ENCODE assay signal across 8 cellular contexts in the genomic region with DNA sequence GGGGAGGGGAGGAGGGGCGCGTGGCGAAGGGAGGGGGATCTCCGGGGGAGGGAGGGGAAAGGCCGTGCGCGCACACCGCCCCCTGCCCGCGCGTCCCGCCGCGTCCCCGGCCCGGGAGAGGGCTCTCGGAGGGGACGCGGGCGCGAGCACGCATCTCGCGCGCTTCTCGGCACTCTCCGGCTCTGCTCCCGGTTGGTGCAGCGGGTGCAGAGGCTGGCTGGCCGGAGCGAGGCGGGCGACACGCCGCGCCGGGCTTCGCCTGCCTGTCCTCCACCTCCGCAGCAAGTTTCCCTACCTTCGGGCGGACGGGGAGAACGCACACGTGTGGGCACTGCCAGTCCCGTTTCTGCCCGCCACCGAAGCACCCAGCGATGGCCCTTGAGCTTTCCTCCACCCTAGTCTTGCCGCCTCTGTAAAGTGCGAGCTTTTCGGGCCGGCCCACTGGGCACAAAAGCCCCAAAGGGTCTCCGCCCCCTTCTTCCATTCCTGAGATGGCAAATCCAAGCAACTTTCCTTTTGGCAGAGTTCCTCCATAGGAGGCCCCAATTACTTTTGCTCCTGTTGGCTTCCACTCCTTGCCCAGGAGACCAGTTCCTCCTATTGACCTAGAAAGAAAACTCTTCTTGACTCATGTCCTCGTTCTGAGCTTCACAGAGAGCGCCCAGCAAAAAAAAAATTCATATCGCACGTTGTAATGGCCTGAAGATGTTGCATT.
DNase-seq lines count a peak whose midpoint lies in the region; ATAC-seq lines count a peak whose summit lies in the region.

No MANE protein-coding gene starts in this region.

- H3K36me3 ChIP-seq in effector memory CD4-positive, alpha-beta T cell (ENCODE audit: control insufficient read depth, insufficient read depth, low read length) = peaks cover 40% of the 10 kb centered on the region

- peak overlapping the region; percentile 94 for H3K27ac Mint-ChIP-seq in memory B cell

- H3K27me3 Mint-ChIP-seq in memory B cell = no peaks in the 10 kb centered on the region

- peak overlapping the region; percentile 78 for H3K4me3 ChIP-seq in effector memory CD4-positive, alpha-beta T cell (ENCODE audit: insufficient read depth, low read depth, low read length, poor library complexity, severe bottlenecking)

- peak; percentile 70 for DNase-seq in AG08395 (ENCODE audit: low spot score)
- peak; percentile 60 for DNase-seq in NCI-H446 treated with DMSO at 0.1 percent for 48 hours (lab: John Stamatoyannopoulos, UW)
- DNase-seq in activated CD4-positive, alpha-beta T cell treated with anti-CD3 and anti-CD28 coated beads, Interleukin-2, amount 50 U/mL, for 4 hours = peak; percentile 70 to 74
- no peak for DNase-seq in effector memory CD4-positive, alpha-beta T cell
- no peak for DNase-seq in memory B cell (ENCODE audit: low spot score in 2 of 2)
- DNase-seq in stimulated activated CD8-positive, alpha-beta memory T cell treated with anti-CD3 and anti-CD28 coated beads, Interleukin-12 subunit alpha, Interleukin-12 subunit beta, amount 100 ng/mL, for 4 hours (ENCODE audit: low read depth) = peak; percentile 65

- peak overlapping the region; percentile 91 for H3K27ac ChIP-seq in effector memory CD4-positive, alpha-beta T cell (ENCODE audit: insufficient read depth, low read length, poor library complexity, severe bottlenecking)

- H3K4me3 Mint-ChIP-seq in memory B cell = peak overlapping the region; percentile 97

- peaks cover 13% of the 10 kb centered on the region for H3K36me3 Mint-ChIP-seq in memory B cell

- no peaks in the 10 kb centered on the region for H3K27me3 ChIP-seq in effector memory CD4-positive, alpha-beta T cell (replicated peaks; ENCODE audit: control insufficient read depth, insufficient read depth, low read length, poor library complexity, severe bottlenecking)

- H3K9me3 Mint-ChIP-seq in memory B cell = no peaks in the 10 kb centered on the region

- peaks cover 39% of the 10 kb centered on the region for H3K4me1 Mint-ChIP-seq in memory B cell

- ATAC-seq in GM18873 (IDR thresholded peaks at IDR 0.05; ENCODE audit: low FRiP score, unreplicated experiment) (peak; percentile 6), HG03108 (IDR thresholded peaks at IDR 0.05; ENCODE audit: unreplicated experiment) (peak; percentile 51), memory B cell (ENCODE audit: low read depth) (peak; percentile 49)

- H3K4me1 ChIP-seq in effector memory CD4-positive, alpha-beta T cell (ENCODE audit: control insufficient read depth, insufficient read depth, low read length, poor library complexity, severe bottlenecking) = peaks cover 28% of the 10 kb centered on the region

- H3K9me3 ChIP-seq in effector memory CD4-positive, alpha-beta T cell (ENCODE audit: control insufficient read depth, low read length) = no peaks in the 10 kb centered on the region

Comparison
In these comparisons a context has a peak if more than half of its experiments do, and no peak if none do; other contexts are left out.
1. DNase-seq: peak in AG08395 (single experiment), NCI-H446 treated with DMSO at 0.1 percent for 48 hours (single experiment), activated CD4-positive, alpha-beta T cell treated with anti-CD3 and anti-CD28 coated beads, Interleukin-2, amount 50 U/mL, for 4 hours (2 of 2) and stimulated activated CD8-positive, alpha-beta memory T cell treated with anti-CD3 and anti-CD28 coated beads, Interleukin-12 subunit alpha, Interleukin-12 subunit beta, amount 100 ng/mL, for 4 hours (single experiment); none in effector memory CD4-positive, alpha-beta T cell (0 of 3) and memory B cell (0 of 2).
2. Peak in every context shown above with its lines, with median percentiles within 50 percentile points of each other: ATAC-seq.